9 cellular contexts compared by ENCODE assay signal in the genomic region with DNA sequence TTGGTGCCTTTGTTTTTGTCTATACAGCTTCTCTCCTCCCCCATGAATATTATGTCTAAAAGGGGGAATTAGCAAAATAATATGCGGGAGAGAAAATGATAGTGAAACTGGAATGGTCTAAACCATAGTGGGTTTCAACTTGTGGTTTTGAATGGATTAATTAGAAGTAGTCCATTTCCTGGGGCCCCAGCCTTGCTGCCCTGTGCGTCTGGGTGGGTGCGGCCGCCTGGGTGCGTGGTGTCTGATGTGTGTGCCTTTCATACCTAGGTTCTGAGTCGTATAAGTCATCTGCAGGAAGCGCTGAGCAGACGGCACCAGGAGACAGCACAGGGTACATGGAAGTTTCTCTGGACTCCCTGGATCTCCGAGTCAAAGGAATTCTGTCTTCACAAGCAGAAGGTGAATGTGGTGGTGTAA.
DNase-seq lines count a peak whose midpoint lies in the region; ATAC-seq, FAIRE-seq and TF ChIP-seq lines count a peak whose summit lies in the region.
"Had no signal": no experiment of that assay in that cellular context is flagged by ENCODE, and none has a peak within 500 bp of the region (broad histone marks: within the 10 kb centered on the region; RNA-seq: fewer than 3 reads in every experiment).

No MANE protein-coding gene starts in this region.

- DNase-seq in GM19239 (ENCODE audit: insufficient read length, low spot score) = peak; percentile 56
- peak; percentile 70 for DNase-seq in RPMI7951 (ENCODE audit: low read depth)
- no peak for DNase-seq in chondrocyte (ENCODE audit: low spot score)
- peak; percentile 25 to 28 for DNase-seq in stimulated activated CD4-positive, alpha-beta T cell treated with anti-CD3 and anti-CD28 coated beads, Interleukin-4, amount 100 ng/mL, for 4 hours
- no peak for DNase-seq in NCI-H2029 (lab: John Stamatoyannopoulos, UW)
- no peak for DNase-seq in DMS153 (lab: John Stamatoyannopoulos, UW)

- peaks cover 31% of the 10 kb centered on the region for H3K4me1 Mint-ChIP-seq in chondrocyte (ENCODE audit: low read depth)

- H3K36me3 Mint-ChIP-seq in chondrocyte (ENCODE audit: low read depth) = peaks cover 53% of the 10 kb centered on the region

- H3K9me3 Mint-ChIP-seq in chondrocyte (ENCODE audit: low read depth) = peaks cover 8% of the 10 kb centered on the region

- H3K4me3 Mint-ChIP-seq in chondrocyte (ENCODE audit: unreplicated experiment) = no peak overlapping the region
- H3K4me3 Mint-ChIP-seq: dendritic cell treated with granulocyte-macrophage colony-stimulating factor and Interleukin-4, amounts not matched to agents 40 ng/mL and 50 ng/mL, for 4 days had no signal

- ATAC-seq in HG03439 (IDR thresholded peaks at IDR 0.05; ENCODE audit: unreplicated experiment) (no peak), HG03095 (IDR thresholded peaks at IDR 0.05; ENCODE audit: unreplicated experiment) (no peak)

- no peaks in the 10 kb centered on the region for H3K27me3 Mint-ChIP-seq in chondrocyte (ENCODE audit: low read depth)
- H3K27me3 Mint-ChIP-seq: dendritic cell treated with granulocyte-macrophage colony-stimulating factor and Interleukin-4, amounts not matched to agents 40 ng/mL and 50 ng/mL, for 4 days had no signal

- H3K27ac Mint-ChIP-seq in chondrocyte (ENCODE audit: unreplicated experiment) = peak overlapping the region; percentile 27
- H3K27ac Mint-ChIP-seq: dendritic cell treated with granulocyte-macrophage colony-stimulating factor and Interleukin-4, amounts not matched to agents 40 ng/mL and 50 ng/mL, for 4 days had no signal

- TF ChIP-seq CTCF in chondrocyte (IDR thresholded peaks at IDR 0.05) = no peak

- peak; percentile 81 for FAIRE-seq in GM19239 (lab: Jason Lieb, UNC)

Comparison
In these comparisons a context has a peak if more than half of its experiments do, and no peak if none do; other contexts are left out.
1. DNase-seq: peak in GM19239 (single experiment), RPMI7951 (single experiment) and stimulated activated CD4-positive, alpha-beta T cell treated with anti-CD3 and anti-CD28 coated beads, Interleukin-4, amount 100 ng/mL, for 4 hours (2 of 2); none in chondrocyte (single experiment), NCI-H2029 (single experiment) and DMS153 (single experiment).